In the genomic region with DNA sequence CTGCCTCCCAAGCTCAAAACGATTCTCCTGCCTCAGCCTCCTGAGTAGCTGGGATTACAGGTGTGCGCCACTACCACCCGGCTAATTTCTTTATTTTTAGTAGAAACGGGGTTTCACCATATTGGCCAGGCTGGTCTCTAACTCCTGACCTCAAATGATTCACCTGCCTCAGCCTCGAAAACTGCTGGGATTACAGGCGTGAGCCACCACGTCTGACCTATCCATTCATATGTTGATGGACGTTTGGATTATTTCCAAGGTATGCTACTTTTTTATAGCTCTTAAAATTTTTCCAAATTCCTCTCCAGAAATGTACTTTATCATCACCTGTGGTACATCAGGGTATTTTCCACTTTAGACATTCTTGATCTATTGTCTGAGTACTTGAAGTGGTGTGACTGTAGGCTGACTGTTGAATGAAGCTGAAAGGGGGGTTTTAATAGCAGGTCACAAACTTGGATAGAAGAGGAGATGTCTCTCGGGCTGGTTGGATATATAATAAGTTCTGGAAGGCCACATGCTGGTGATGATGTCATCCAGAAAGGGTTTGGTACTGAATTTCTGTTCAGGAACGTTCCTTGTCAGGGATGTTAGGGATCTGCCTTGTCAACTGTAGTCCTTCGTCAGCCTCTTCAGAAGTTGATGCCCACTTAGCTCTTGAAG, we compare ENCODE assay signal across 2 cellular contexts.
TF ChIP-seq lines count a peak whose summit lies in the region.

No MANE protein-coding gene starts in this region.

TF ChIP-seq in SK-N-SH, 30 proteins besides CTCF, POLR2A, EP300 and RAD21:
- TF ChIP-seq, protein P1, sequence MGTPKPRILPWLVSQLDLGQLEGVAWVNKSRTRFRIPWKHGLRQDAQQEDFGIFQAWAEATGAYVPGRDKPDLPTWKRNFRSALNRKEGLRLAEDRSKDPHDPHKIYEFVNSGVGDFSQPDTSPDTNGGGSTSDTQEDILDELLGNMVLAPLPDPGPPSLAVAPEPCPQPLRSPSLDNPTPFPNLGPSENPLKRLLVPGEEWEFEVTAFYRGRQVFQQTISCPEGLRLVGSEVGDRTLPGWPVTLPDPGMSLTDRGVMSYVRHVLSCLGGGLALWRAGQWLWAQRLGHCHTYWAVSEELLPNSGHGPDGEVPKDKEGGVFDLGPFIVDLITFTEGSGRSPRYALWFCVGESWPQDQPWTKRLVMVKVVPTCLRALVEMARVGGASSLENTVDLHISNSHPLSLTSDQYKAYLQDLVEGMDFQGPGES (IDR thresholded peaks at IDR 0.05; ENCODE audit: low read depth, low read length) = no peak
- TF ChIP-seq CHD2 (IDR thresholded peaks at IDR 0.05; ENCODE audit: low read length, partially characterized antibody) (no peak), GABPA (IDR thresholded peaks at IDR 0.05; ENCODE audit: low read depth) (no peak), GATA2 (CRISPR knock-in tag; IDR thresholded peaks at IDR 0.05) (no peak), JUND (IDR thresholded peaks at IDR 0.05) (no peak), FOSL2 (IDR thresholded peaks at IDR 0.05; ENCODE audit: borderline replicate concordance, low read depth) (no peak), TCF12 (IDR thresholded peaks at IDR 0.05) (no peak), NRF1 (IDR thresholded peaks at IDR 0.05; ENCODE audit: low read depth, low read length) (no peak), FOXJ3 (CRISPR knock-in tag; IDR thresholded peaks at IDR 0.05) (no peak), NFIC (IDR thresholded peaks at IDR 0.05; ENCODE audit: borderline replicate concordance) (no peak), RXRA (IDR thresholded peaks at IDR 0.05; ENCODE audit: borderline replicate concordance, low read depth) (no peak), SMC3 (IDR thresholded peaks at IDR 0.05; ENCODE audit: low read depth, low read length) (no peak), MEF2A (IDR thresholded peaks at IDR 0.05; ENCODE audit: borderline replicate concordance, low read depth) (no peak)
- TF ChIP-seq, protein P2, sequence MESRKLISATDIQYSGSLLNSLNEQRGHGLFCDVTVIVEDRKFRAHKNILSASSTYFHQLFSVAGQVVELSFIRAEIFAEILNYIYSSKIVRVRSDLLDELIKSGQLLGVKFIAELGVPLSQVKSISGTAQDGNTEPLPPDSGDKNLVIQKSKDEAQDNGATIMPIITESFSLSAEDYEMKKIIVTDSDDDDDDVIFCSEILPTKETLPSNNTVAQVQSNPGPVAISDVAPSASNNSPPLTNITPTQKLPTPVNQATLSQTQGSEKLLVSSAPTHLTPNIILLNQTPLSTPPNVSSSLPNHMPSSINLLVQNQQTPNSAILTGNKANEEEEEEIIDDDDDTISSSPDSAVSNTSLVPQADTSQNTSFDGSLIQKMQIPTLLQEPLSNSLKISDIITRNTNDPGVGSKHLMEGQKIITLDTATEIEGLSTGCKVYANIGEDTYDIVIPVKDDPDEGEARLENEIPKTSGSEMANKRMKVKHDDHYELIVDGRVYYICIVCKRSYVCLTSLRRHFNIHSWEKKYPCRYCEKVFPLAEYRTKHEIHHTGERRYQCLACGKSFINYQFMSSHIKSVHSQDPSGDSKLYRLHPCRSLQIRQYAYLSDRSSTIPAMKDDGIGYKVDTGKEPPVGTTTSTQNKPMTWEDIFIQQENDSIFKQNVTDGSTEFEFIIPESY (IDR thresholded peaks at IDR 0.05; ENCODE audit: borderline replicate concordance, low read depth) = no peak
- TF ChIP-seq, protein P3, sequence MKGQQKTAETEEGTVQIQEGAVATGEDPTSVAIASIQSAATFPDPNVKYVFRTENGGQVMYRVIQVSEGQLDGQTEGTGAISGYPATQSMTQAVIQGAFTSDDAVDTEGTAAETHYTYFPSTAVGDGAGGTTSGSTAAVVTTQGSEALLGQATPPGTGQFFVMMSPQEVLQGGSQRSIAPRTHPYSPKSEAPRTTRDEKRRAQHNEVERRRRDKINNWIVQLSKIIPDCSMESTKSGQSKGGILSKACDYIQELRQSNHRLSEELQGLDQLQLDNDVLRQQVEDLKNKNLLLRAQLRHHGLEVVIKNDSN (IDR thresholded peaks at IDR 0.05; ENCODE audit: borderline replicate concordance, low read depth) = no peak
- TF ChIP-seq, protein P4, sequence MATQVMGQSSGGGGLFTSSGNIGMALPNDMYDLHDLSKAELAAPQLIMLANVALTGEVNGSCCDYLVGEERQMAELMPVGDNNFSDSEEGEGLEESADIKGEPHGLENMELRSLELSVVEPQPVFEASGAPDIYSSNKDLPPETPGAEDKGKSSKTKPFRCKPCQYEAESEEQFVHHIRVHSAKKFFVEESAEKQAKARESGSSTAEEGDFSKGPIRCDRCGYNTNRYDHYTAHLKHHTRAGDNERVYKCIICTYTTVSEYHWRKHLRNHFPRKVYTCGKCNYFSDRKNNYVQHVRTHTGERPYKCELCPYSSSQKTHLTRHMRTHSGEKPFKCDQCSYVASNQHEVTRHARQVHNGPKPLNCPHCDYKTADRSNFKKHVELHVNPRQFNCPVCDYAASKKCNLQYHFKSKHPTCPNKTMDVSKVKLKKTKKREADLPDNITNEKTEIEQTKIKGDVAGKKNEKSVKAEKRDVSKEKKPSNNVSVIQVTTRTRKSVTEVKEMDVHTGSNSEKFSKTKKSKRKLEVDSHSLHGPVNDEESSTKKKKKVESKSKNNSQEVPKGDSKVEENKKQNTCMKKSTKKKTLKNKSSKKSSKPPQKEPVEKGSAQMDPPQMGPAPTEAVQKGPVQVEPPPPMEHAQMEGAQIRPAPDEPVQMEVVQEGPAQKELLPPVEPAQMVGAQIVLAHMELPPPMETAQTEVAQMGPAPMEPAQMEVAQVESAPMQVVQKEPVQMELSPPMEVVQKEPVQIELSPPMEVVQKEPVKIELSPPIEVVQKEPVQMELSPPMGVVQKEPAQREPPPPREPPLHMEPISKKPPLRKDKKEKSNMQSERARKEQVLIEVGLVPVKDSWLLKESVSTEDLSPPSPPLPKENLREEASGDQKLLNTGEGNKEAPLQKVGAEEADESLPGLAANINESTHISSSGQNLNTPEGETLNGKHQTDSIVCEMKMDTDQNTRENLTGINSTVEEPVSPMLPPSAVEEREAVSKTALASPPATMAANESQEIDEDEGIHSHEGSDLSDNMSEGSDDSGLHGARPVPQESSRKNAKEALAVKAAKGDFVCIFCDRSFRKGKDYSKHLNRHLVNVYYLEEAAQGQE (IDR thresholded peaks at IDR 0.05; ENCODE audit: low read depth, low read length) = no peak

TF ChIP-seq in SK-N-SH treated with all-trans-retinoic acid at 6 μM for 48 hours, 23 proteins besides CTCF, POLR2A, EP300 and RAD21 (continued from another document):
- TF ChIP-seq, protein P5, sequence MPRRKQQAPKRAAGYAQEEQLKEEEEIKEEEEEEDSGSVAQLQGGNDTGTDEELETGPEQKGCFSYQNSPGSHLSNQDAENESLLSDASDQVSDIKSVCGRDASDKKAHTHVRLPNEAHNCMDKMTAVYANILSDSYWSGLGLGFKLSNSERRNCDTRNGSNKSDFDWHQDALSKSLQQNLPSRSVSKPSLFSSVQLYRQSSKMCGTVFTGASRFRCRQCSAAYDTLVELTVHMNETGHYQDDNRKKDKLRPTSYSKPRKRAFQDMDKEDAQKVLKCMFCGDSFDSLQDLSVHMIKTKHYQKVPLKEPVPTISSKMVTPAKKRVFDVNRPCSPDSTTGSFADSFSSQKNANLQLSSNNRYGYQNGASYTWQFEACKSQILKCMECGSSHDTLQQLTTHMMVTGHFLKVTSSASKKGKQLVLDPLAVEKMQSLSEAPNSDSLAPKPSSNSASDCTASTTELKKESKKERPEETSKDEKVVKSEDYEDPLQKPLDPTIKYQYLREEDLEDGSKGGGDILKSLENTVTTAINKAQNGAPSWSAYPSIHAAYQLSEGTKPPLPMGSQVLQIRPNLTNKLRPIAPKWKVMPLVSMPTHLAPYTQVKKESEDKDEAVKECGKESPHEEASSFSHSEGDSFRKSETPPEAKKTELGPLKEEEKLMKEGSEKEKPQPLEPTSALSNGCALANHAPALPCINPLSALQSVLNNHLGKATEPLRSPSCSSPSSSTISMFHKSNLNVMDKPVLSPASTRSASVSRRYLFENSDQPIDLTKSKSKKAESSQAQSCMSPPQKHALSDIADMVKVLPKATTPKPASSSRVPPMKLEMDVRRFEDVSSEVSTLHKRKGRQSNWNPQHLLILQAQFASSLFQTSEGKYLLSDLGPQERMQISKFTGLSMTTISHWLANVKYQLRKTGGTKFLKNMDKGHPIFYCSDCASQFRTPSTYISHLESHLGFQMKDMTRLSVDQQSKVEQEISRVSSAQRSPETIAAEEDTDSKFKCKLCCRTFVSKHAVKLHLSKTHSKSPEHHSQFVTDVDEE (CRISPR knock-in tag; IDR thresholded peaks at IDR 0.05) = no peak
- TF ChIP-seq, protein P6, sequence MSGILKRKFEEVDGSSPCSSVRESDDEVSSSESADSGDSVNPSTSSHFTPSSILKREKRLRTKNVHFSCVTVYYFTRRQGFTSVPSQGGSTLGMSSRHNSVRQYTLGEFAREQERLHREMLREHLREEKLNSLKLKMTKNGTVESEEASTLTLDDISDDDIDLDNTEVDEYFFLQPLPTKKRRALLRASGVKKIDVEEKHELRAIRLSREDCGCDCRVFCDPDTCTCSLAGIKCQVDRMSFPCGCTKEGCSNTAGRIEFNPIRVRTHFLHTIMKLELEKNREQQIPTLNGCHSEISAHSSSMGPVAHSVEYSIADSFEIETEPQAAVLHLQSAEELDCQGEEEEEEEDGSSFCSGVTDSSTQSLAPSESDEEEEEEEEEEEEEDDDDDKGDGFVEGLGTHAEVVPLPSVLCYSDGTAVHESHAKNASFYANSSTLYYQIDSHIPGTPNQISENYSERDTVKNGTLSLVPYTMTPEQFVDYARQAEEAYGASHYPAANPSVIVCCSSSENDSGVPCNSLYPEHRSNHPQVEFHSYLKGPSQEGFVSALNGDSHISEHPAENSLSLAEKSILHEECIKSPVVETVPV (CRISPR knock-in tag; IDR thresholded peaks at IDR 0.05) = no peak
- TF ChIP-seq ZFP3 (CRISPR knock-in tag; IDR thresholded peaks at IDR 0.05) = no peak
- no peak for TF ChIP-seq BACH2 (CRISPR knock-in tag; IDR thresholded peaks at IDR 0.05; ENCODE audit: borderline replicate concordance)
- TF ChIP-seq, protein P7, sequence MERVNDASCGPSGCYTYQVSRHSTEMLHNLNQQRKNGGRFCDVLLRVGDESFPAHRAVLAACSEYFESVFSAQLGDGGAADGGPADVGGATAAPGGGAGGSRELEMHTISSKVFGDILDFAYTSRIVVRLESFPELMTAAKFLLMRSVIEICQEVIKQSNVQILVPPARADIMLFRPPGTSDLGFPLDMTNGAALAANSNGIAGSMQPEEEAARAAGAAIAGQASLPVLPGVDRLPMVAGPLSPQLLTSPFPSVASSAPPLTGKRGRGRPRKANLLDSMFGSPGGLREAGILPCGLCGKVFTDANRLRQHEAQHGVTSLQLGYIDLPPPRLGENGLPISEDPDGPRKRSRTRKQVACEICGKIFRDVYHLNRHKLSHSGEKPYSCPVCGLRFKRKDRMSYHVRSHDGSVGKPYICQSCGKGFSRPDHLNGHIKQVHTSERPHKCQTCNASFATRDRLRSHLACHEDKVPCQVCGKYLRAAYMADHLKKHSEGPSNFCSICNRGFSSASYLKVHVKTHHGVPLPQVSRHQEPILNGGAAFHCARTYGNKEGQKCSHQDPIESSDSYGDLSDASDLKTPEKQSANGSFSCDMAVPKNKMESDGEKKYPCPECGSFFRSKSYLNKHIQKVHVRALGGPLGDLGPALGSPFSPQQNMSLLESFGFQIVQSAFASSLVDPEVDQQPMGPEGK (CRISPR knock-in tag; IDR thresholded peaks at IDR 0.05; ENCODE audit: borderline replicate concordance) = no peak
